In genomic region chr11:96337541-96338530, GRCh38 we compare ENCODE assay signal across 9 cellular contexts. TPM values are rescaled to one million over a fixed set of nuclear protein-coding genes. Genes with fewer than 3 reads are reported as not detected.
DNase-seq lines count a peak whose midpoint lies in the region; TF ChIP-seq lines count a peak whose summit lies in the region.
"Had no signal": no experiment of that assay in that cellular context is flagged by ENCODE, and none has a peak within 500 bp of the region (broad histone marks: within the 10 kb centered on the region; RNA-seq: fewer than 3 reads in every experiment).

No MANE protein-coding gene starts in this region.

- POLR2A ChIA-PET in RWPE1 (lab: Yijun Ruan, JAX; ENCODE audit: low non-redundant PET) = no interaction called here

- no peaks in the 10 kb centered on the region for H3K36me3 ChIP-seq in endocrine pancreas (ENCODE audit: control insufficient read depth, insufficient read depth, low read length)

- in situ Hi-C loops in GM13977 (cut with MboI; ENCODE audit: low pct_unique_long_range_greater_than_20kb, low sequenced_read_pairs, unreplicated experiment) = loop anchor here (25.0 kb wide), 1 partner anchor 276 kb away; no protein-coding TSS in a partner anchor

- peaks cover 65% of the 10 kb centered on the region for H3K36me3 Mint-ChIP-seq in HFFc6 (ENCODE audit: low read depth)

- peak overlapping the region; percentile 71 for H3K4me3 ChIP-seq in endocrine pancreas (ENCODE audit: control insufficient read depth, insufficient read depth, low read length)

- no peak for TF ChIP-seq CTCF in GM13977 (IDR thresholded peaks at IDR 0.05; ENCODE audit: extremely low read depth, insufficient read depth, missing control alignments)
- TF ChIP-seq CTCF in HFFc6 (IDR thresholded peaks at IDR 0.05) = no peak
- TF ChIP-seq CTCF in RWPE1 (conservative IDR thresholded peaks at IDR 0.05; ENCODE audit: low read depth) = no peak

- H3K9me3 ChIP-seq in endocrine pancreas (ENCODE audit: control insufficient read depth, low read length) = no peaks in the 10 kb centered on the region

- no peaks in the 10 kb centered on the region for H3K9me3 Mint-ChIP-seq in HFFc6

- peaks cover 27% of the 10 kb centered on the region for H3K4me1 ChIP-seq in endocrine pancreas (ENCODE audit: control insufficient read depth, insufficient read depth, low read length)

- H3K27ac Mint-ChIP-seq in HFFc6 = peak overlapping the region; percentile 95

- H3K27me3 Mint-ChIP-seq in HFFc6 (ENCODE audit: insufficient read depth) = no peaks in the 10 kb centered on the region; the same call in 1 of the 2 replicates

- H3K4me1 Mint-ChIP-seq in HFFc6 (ENCODE audit: low read depth) = peaks cover 86% of the 10 kb centered on the region

- no peak overlapping the region for H3K9ac ChIP-seq in endocrine pancreas (ENCODE audit: control insufficient read depth, insufficient read depth, low read length)

- DNase-seq in GM13977 (ENCODE audit: low spot score) (peak; percentile 48), HFFc6 (no peak), T-helper 22 cell (ENCODE audit: low read depth) (peak; percentile 11), pons (ENCODE audit: low spot score) (peak; percentile 56), NCI-H748 (lab: John Stamatoyannopoulos, UW; ENCODE audit: unreplicated experiment) (no peak), H4 (ENCODE audit: low spot score) (no peak), RWPE1 (ENCODE audit: low spot score) (no peak)

- H3K27me3 ChIP-seq in endocrine pancreas (ENCODE audit: control insufficient read depth, insufficient read depth, low read length) = no peaks in the 10 kb centered on the region

- no peak overlapping the region for H3K27ac ChIP-seq in RWPE1
- H3K27ac ChIP-seq: HL-60 had no signal

- CTCF ChIA-PET in RWPE1 (lab: Yijun Ruan, JAX) = interaction anchor here (0.6 to 0.8 kb wide), 2 partner anchors 511 to 572 kb away, joined by 3 to 4 read pairs; no protein-coding TSS in a partner anchor

- peak overlapping the region; percentile 95 for H3K4me3 Mint-ChIP-seq in HFFc6

RNA-seq across cellular contexts. Expression of gene MAML2, which starts 5.2 kb away (rescaled TPM):
- total RNA-seq in HFFc6 (2021; fragmentation: NEBNext Ultra II Directional; extraction: Animal tissue kit (Norgen Biotek cat#: 25700)) = 10 to 100 TPM; 24.9 to 30.8 (median 28.3) TPM
- 2.3 and 4.3 TPM in 2 replicates for total RNA-seq in H4 (2014; rRNA removed; shearing (Covaris generic))

RNA-seq across cellular contexts. Expression of gene CCDC82, which starts 51.9 kb away (rescaled TPM):
- 10 to 100 TPM; 14.0 to 18.2 (median 17.2) TPM for total RNA-seq in HFFc6 (2021; fragmentation: NEBNext Ultra II Directional; extraction: Animal tissue kit (Norgen Biotek cat#: 25700))
- total RNA-seq in H4 (2014; rRNA removed; shearing (Covaris generic)) = 5.5 and 8.5 TPM in 2 replicates

RNA-seq across cellular contexts. Expression of gene JRKL, which starts 52.0 kb away (rescaled TPM):
- 10 to 100 TPM; 11.1 to 15.1 (median 13.5) TPM for total RNA-seq in HFFc6 (2021; fragmentation: NEBNext Ultra II Directional; extraction: Animal tissue kit (Norgen Biotek cat#: 25700))
- 4.1 and 4.6 TPM in 2 replicates for total RNA-seq in H4 (2014; rRNA removed; shearing (Covaris generic))

Comparison
In these comparisons a context has a peak if more than half of its experiments do, and no peak if none do; other contexts are left out.
1. DNase-seq: peak in GM13977 (single experiment), T-helper 22 cell (single experiment) and pons (single experiment); none in HFFc6 (single experiment), NCI-H748 (single experiment), H4 (single experiment) and RWPE1 (single experiment).